In genomic region chr4:8766610-8767009, GRCh38 we compare ENCODE assay signal across 16 cellular contexts.
DNase-seq lines count a peak whose midpoint lies in the region; ATAC-seq and TF ChIP-seq lines count a peak whose summit lies in the region.
"Had no signal": no experiment of that assay in that cellular context is flagged by ENCODE, and none has a peak within 500 bp of the region (broad histone marks: within the 10 kb centered on the region; RNA-seq: fewer than 3 reads in every experiment).

No MANE protein-coding gene starts in this region.

- H3K4me1 ChIP-seq in endodermal cell (ENCODE audit: control insufficient read depth, insufficient read depth, low read length): no peaks in the 10 kb centered on the region
- H3K4me1 ChIP-seq in mucosa of descending colon (ENCODE audit: low read depth): no peaks in the 10 kb centered on the region

- peaks cover 2% of the 10 kb centered on the region for H3K4me1 Mint-ChIP-seq in endodermal cell
- no peaks in the 10 kb centered on the region for H3K4me1 Mint-ChIP-seq in T-helper 17 cell

- no peak for ATAC-seq in left cardiac atrium
- ATAC-seq in mucosa of descending colon: no peak
- no peak for ATAC-seq in T-helper 17 cell
- ATAC-seq in GM18861 (IDR thresholded peaks at IDR 0.05; ENCODE audit: unreplicated experiment): no peak
- ATAC-seq: GM23338, HCT116 had no signal

- H3K27me3 ChIP-seq in endodermal cell (ENCODE audit: control insufficient read depth, insufficient read depth, low read length, poor library complexity, severe bottlenecking): no peaks in the 10 kb centered on the region

- H3K27me3 Mint-ChIP-seq in endodermal cell (ENCODE audit: insufficient read depth) (peaks cover 2% of the 10 kb centered on the region), T-helper 17 cell (peaks cover 6% of the 10 kb centered on the region)

- H3K9me3 ChIP-seq in endodermal cell (ENCODE audit: control insufficient read depth, low read length) (no peaks in the 10 kb centered on the region), mucosa of descending colon (no peaks in the 10 kb centered on the region), T-helper 17 cell (ENCODE audit: control insufficient read depth, low read length, poor library complexity, severe bottlenecking) (no peaks in the 10 kb centered on the region)

- intact Hi-C loops in left cardiac atrium (cut with DNase I) (no loop called here), cardiac septum (cut with DNase I) (no loop called here), mucosa of descending colon (cut with DNase I, micrococcal nuclease) (no loop called here)

- H3K27ac Mint-ChIP-seq in endodermal cell: no peak overlapping the region
- no peak overlapping the region for H3K27ac Mint-ChIP-seq in T-helper 17 cell
- H3K27ac Mint-ChIP-seq: GM23338 had no signal

- peak; percentile 16 for DNase-seq in left cardiac atrium
- no peak for DNase-seq in cardiac septum (ENCODE audit: low spot score)
- peak; percentile 34 for DNase-seq in endodermal cell
- peak in 2 of 3 donors; percentile 5 to 31 for DNase-seq in mucosa of descending colon
- no peak for DNase-seq in SK-N-DZ (ENCODE audit: low spot score)
- DNase-seq in T-helper 17 cell: no peak
- DNase-seq: COR-L47; GF-D8; NCI-H1417; NCI-H187 treated with DMSO at 0.1 percent for 48 hours; NCI-H446; NK-92 treated with Interleukin-12 subunit alpha and Interleukin-12 subunit beta, amount 100 ng/mL, for 24 hours had no signal

- H3K9ac ChIP-seq in endodermal cell (ENCODE audit: extremely low read depth, low read length, poor library complexity, severe bottlenecking): no peak overlapping the region

- WGBS in endodermal cell (ENCODE audit: insufficient coverage in 1 of 2, insufficient read length in 1 of 2), 2 experiments: 90 to 94% methylated on average over 6 to 12 of the region's 12 CpGs

- H3K36me3 ChIP-seq in endodermal cell (ENCODE audit: control insufficient read depth, insufficient read depth, low read length) (no peaks in the 10 kb centered on the region), mucosa of descending colon (ENCODE audit: low read depth) (no peaks in the 10 kb centered on the region)

- H3K36me3 Mint-ChIP-seq in endodermal cell (ENCODE audit: low read depth) (no peaks in the 10 kb centered on the region), T-helper 17 cell (ENCODE audit: low read depth) (no peaks in the 10 kb centered on the region)

- H3K4me3 Mint-ChIP-seq in endodermal cell: no peak overlapping the region
- no peak overlapping the region for H3K4me3 Mint-ChIP-seq in T-helper 17 cell
- H3K4me3 Mint-ChIP-seq: GM23338 had no signal

- H3K4me3 ChIP-seq in endodermal cell (ENCODE audit: low read length) (no peak overlapping the region), mucosa of descending colon (no peak overlapping the region)
- H3K4me3 ChIP-seq: GM23338 had no signal

- H3K27ac ChIP-seq in endodermal cell (ENCODE audit: low read depth, low read length): no peak overlapping the region
- H3K27ac ChIP-seq: C4-2B had no signal

- TF ChIP-seq CTCF in endodermal cell (conservative IDR thresholded peaks at IDR 0.05) (no peak), mucosa of descending colon (IDR thresholded peaks at IDR 0.05) (no peak)

- H3K9me3 Mint-ChIP-seq in endodermal cell: no peaks in the 10 kb centered on the region
- H3K9me3 Mint-ChIP-seq: GM23338 had no signal

Comparison
In these comparisons a context has a peak if more than half of its experiments do, and no peak if none do; other contexts are left out.
1. DNase-seq: peak in left cardiac atrium (single experiment), endodermal cell (single experiment) and mucosa of descending colon (2 of 3); none in cardiac septum (single experiment), SK-N-DZ (single experiment) and T-helper 17 cell (0 of 3).